ENCODE assay signal across 1 cellular context in the genomic region with DNA sequence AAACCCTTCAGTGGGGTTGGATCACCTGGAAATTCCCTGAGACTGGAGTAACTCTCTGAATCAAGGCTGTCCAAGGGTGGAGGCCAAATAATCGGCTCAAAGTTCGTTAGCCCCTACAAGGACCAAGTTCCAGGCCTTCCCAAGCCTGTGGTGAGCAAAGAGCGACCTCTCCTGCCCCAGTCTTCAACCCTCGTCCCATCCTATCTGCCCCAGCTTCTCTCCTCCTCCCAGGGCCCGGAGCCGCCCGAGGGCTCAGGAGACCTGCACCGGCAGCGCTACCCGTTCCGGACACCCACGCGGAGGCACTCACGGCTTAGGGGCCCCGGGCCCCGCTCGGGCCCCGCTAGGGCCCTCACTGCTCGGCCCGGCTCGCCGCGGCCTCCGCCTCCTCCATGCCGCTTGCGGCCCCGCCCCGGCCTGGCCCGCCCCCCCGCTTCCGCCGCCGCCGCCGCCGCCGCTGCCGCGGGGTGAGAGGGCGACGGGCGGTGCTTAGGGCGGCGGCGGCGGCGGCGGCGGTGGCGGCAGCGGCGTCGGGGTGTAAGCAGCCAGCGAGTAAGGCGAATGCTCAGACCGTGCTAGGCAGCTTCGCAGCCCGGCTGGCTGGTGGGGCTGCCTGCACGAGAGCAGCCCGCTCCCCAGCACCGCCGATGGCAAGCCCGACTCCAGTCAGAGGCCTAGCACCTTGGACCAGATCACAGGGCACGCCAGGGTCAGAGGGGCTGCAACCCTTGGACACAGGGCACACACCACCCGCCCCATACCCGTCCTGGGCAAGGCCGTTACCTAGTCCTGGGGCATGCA.
A peak's percentile ranks its signal among the peaks of the same experiment; 100 is the strongest.
TF ChIP-seq lines count a peak whose summit lies in the region.

A gene (minus strand): TSS at position 409 of the 801 bp plus-strand sequence. CDS start 613 bp downstream, outside the sequence.

TF ChIP-seq in HEK293, 187 proteins besides CTCF, POLR2A, EP300 and RAD21 (continued from another document):
- TF ChIP-seq, protein P1, sequence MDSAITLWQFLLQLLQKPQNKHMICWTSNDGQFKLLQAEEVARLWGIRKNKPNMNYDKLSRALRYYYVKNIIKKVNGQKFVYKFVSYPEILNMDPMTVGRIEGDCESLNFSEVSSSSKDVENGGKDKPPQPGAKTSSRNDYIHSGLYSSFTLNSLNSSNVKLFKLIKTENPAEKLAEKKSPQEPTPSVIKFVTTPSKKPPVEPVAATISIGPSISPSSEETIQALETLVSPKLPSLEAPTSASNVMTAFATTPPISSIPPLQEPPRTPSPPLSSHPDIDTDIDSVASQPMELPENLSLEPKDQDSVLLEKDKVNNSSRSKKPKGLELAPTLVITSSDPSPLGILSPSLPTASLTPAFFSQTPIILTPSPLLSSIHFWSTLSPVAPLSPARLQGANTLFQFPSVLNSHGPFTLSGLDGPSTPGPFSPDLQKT (IDR thresholded peaks at IDR 0.05; ENCODE audit: borderline replicate concordance, low read depth, low read length): peak; percentile 24; the same call in 1 of the 2 replicates
- no peak for TF ChIP-seq ZNF426 (tag by site-specific recombination; IDR thresholded peaks at IDR 0.05)
- TF ChIP-seq, protein P2, sequence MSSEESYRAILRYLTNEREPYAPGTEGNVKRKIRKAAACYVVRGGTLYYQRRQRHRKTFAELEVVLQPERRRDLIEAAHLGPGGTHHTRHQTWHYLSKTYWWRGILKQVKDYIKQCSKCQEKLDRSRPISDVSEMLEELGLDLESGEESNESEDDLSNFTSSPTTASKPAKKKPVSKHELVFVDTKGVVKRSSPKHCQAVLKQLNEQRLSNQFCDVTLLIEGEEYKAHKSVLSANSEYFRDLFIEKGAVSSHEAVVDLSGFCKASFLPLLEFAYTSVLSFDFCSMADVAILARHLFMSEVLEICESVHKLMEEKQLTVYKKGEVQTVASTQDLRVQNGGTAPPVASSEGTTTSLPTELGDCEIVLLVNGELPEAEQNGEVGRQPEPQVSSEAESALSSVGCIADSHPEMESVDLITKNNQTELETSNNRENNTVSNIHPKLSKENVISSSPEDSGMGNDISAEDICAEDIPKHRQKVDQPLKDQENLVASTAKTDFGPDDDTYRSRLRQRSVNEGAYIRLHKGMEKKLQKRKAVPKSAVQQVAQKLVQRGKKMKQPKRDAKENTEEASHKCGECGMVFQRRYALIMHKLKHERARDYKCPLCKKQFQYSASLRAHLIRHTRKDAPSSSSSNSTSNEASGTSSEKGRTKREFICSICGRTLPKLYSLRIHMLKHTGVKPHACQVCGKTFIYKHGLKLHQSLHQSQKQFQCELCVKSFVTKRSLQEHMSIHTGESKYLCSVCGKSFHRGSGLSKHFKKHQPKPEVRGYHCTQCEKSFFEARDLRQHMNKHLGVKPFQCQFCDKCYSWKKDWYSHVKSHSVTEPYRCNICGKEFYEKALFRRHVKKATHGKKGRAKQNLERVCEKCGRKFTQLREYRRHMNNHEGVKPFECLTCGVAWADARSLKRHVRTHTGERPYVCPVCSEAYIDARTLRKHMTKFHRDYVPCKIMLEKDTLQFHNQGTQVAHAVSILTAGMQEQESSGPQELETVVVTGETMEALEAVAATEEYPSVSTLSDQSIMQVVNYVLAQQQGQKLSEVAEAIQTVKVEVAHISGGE (tag by site-specific recombination; conservative IDR thresholded peaks at IDR 0.05; ENCODE audit: low read depth): 0 out of 2 replicates have a peak, but pooled peaks have one; percentile 28
